In the genomic region with DNA sequence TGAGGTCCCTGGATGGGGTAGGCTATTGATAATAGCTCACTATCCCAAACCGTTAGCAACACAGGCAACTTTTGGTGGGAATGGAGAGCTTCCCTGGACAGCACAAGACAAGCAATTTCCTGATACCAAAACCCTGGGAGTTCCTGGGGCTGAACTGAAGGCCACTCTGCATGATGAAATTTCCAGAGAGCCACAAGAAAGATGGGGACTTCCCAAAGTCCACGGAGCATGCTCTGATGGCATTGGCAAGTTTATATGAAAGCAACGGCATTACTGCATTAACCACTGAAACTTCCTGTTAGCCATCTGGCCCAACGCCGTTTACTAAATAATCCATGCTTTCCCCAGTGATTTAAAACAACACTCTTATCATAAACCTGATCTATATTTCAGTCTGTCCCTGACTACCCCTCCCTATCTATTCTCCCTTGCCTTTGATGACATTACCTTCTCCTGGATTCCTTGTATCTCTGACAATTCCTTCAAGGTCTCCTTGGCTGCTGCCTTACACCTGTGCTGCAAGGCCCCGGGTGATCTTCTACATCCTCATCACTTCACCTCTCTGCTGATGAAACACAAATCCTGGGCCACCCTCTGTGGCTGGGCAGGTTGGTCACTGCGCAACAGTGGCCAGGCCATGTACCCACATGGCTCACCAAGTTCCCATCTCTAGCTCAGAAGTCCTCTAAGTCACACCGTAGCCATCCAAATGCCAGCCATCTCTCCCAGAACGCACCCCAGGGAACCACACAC, we compare ENCODE assay signal across 11 cellular contexts.
DNase-seq lines count a peak whose midpoint lies in the region; ATAC-seq, FAIRE-seq and TF ChIP-seq lines count a peak whose summit lies in the region.
"Had no signal": no experiment of that assay in that cellular context is flagged by ENCODE, and none has a peak within 500 bp of the region (broad histone marks: within the 10 kb centered on the region; RNA-seq: fewer than 3 reads in every experiment).

No MANE protein-coding gene starts in this region.

- DNase-seq in HTR-8/SVneo (ENCODE audit: insufficient read length, low spot score), result no peak
- no peak for DNase-seq in endodermal cell
- DNase-seq in iPS-NIHi7 (ENCODE audit: extremely low spot score), result no peak
- DNase-seq in NCI-H187 (lab: John Stamatoyannopoulos, UW), result no peak
- DNase-seq: cortex of kidney had no signal

- no peaks in the 10 kb centered on the region for H3K9me3 ChIP-seq in muscle layer of duodenum (ENCODE audit: control insufficient read depth in 1 of 2, low read length in 2 of 2)
- H3K9me3 ChIP-seq in endodermal cell (ENCODE audit: control insufficient read depth, low read length), result no peaks in the 10 kb centered on the region

- no peak overlapping the region for H3K27ac Mint-ChIP-seq in endodermal cell
- H3K27ac Mint-ChIP-seq: memory B cell had no signal

- H3K27ac ChIP-seq in KMS-11, result peak overlapping the region; percentile 81
- peak overlapping the region; percentile 48 for H3K27ac ChIP-seq in muscle layer of duodenum (ENCODE audit: low read length)
- H3K27ac ChIP-seq in endodermal cell (ENCODE audit: low read depth, low read length), result no peak overlapping the region

- H3K4me2 ChIP-seq in KMS-11, result peak overlapping the region; percentile 36; the same call in 1 of the 2 replicates

- H3K9me3 Mint-ChIP-seq in endodermal cell, result no peaks in the 10 kb centered on the region
- H3K9me3 Mint-ChIP-seq: memory B cell had no signal

- TF ChIP-seq CTCF in KMS-11 (conservative IDR thresholded peaks at IDR 0.05; ENCODE audit: low read depth, low read length) (no peak), endodermal cell (conservative IDR thresholded peaks at IDR 0.05) (no peak)

- no peaks in the 10 kb centered on the region for H4K20me1 ChIP-seq in KMS-11 (ENCODE audit: insufficient read depth)

- no peak for FAIRE-seq in HTR-8/SVneo (lab: Jason Lieb, UNC)
- FAIRE-seq: K562 had no signal

- H2AFZ ChIP-seq in KMS-11 (ENCODE audit: low read depth), result no peak overlapping the region

- H3K27me3 ChIP-seq in KMS-11 (ENCODE audit: insufficient read depth, low read depth) (no peaks in the 10 kb centered on the region), muscle layer of duodenum (ENCODE audit: low read depth, low read length) (no peaks in the 10 kb centered on the region), endodermal cell (ENCODE audit: control insufficient read depth, insufficient read depth, low read length, poor library complexity, severe bottlenecking) (no peaks in the 10 kb centered on the region)

- 91 to 92% methylated on average over 8 to 9 of the region's 9 CpGs for WGBS in endodermal cell (ENCODE audit: insufficient coverage in 1 of 2, insufficient read length in 1 of 2), 2 experiments

- peaks cover 25% of the 10 kb centered on the region for H3K4me1 ChIP-seq in KMS-11 (ENCODE audit: low read depth, poor library complexity, severe bottlenecking)
- H3K4me1 ChIP-seq in muscle layer of duodenum (ENCODE audit: control insufficient read depth in 1 of 2, insufficient read depth in 2 of 2, low read length in 2 of 2), result peaks cover 5 to 18% of the 10 kb centered on the region in 2 donors
- no peaks in the 10 kb centered on the region for H3K4me1 ChIP-seq in endodermal cell (ENCODE audit: control insufficient read depth, insufficient read depth, low read length)

- H3K36me3 ChIP-seq in KMS-11 (ENCODE audit: insufficient read depth), result no peaks in the 10 kb centered on the region
- no peaks in the 10 kb centered on the region for H3K36me3 ChIP-seq in muscle layer of duodenum (ENCODE audit: control insufficient read depth in 1 of 2, insufficient read depth in 2 of 2, low read length in 2 of 2)
- H3K36me3 ChIP-seq in endodermal cell (ENCODE audit: control insufficient read depth, insufficient read depth, low read length), result no peaks in the 10 kb centered on the region

- H3K27me3 Mint-ChIP-seq in endodermal cell (ENCODE audit: insufficient read depth), result no peaks in the 10 kb centered on the region

- H3K4me1 Mint-ChIP-seq in endodermal cell, result peaks cover 19% of the 10 kb centered on the region

- H3K79me2 ChIP-seq in KMS-11 (ENCODE audit: insufficient read depth, low read depth), result no peaks in the 10 kb centered on the region

- H3K9ac ChIP-seq in KMS-11 (peak overlapping the region; percentile 35; the same call in 1 of the 2 replicates), endodermal cell (ENCODE audit: extremely low read depth, low read length, poor library complexity, severe bottlenecking) (no peak overlapping the region)

- H3K4me3 Mint-ChIP-seq in endodermal cell, result no peak overlapping the region
- H3K4me3 Mint-ChIP-seq: memory B cell had no signal

- H3K4me3 ChIP-seq in KMS-11 (IDR thresholded peaks at IDR 0.05; ENCODE audit: insufficient read depth, low read depth, low read length) (no peak overlapping the region), muscle layer of duodenum (ENCODE audit: low read depth in 1 of 2, low read length in 2 of 2) (no peak overlapping the region), endodermal cell (ENCODE audit: low read length) (no peak overlapping the region)
- H3K4me3 ChIP-seq: K562 had no signal

- ATAC-seq in GM18498 (IDR thresholded peaks at IDR 0.05; ENCODE audit: unreplicated experiment) (peak; percentile 83), GM21737 (IDR thresholded peaks at IDR 0.05; ENCODE audit: unreplicated experiment) (peak; percentile 55)
- ATAC-seq: K562 had no signal

- H3K36me3 Mint-ChIP-seq in endodermal cell (ENCODE audit: low read depth), result no peaks in the 10 kb centered on the region
- H3K36me3 Mint-ChIP-seq: memory B cell had no signal
